8 cellular contexts compared by ENCODE assay signal in genomic region chr11:6505577-6506240, GRCh38. TPM values are rescaled to one million over a fixed set of nuclear protein-coding genes. Genes with fewer than 3 reads are reported as not detected.
DNase-seq lines count a peak whose midpoint lies in the region; ATAC-seq and TF ChIP-seq lines count a peak whose summit lies in the region.

No MANE protein-coding gene starts in this region.

- H3K27me3 ChIP-seq in GM23338 (ENCODE audit: insufficient read depth): no peaks in the 10 kb centered on the region
- H3K27me3 ChIP-seq in kidney epithelial cell (ENCODE audit: control insufficient read depth, insufficient read depth, low read length): no peaks in the 10 kb centered on the region
- no peaks in the 10 kb centered on the region for H3K27me3 ChIP-seq in tibial nerve

- H3K4me1 Mint-ChIP-seq in GM23338 (no peaks in the 10 kb centered on the region; the same call in 2 of the 3 replicates), MCF 10A (ENCODE audit: insufficient read depth, unreplicated experiment) (no peaks in the 10 kb centered on the region)

- POLR2A ChIA-PET in MCF 10A (lab: Yijun Ruan, JAX): interaction anchor here (1.3 to 2.8 kb wide), 4 partner anchors 10 to 127 kb away, joined by 3 to 13 read pairs (median 10); partner anchors contain the start of genes ARFIP2 and TIMM10B

- no peak overlapping the region for H3K4me3 Mint-ChIP-seq in GM23338
- H3K4me3 Mint-ChIP-seq in MCF 10A (ENCODE audit: unreplicated experiment): no peak overlapping the region

- H3K4me3 ChIP-seq in GM23338: no peak overlapping the region
- no peak overlapping the region for H3K4me3 ChIP-seq in kidney epithelial cell (ENCODE audit: low read depth, low read length)
- H3K4me3 ChIP-seq in tibial nerve: no peak overlapping the region

- H3K4me2 ChIP-seq in GM23338: no peak overlapping the region

- no peaks in the 10 kb centered on the region for H3K4me1 ChIP-seq in GM23338 (ENCODE audit: insufficient read depth)
- no peaks in the 10 kb centered on the region for H3K4me1 ChIP-seq in tibial nerve

- peak; percentile 78 to 85 for TF ChIP-seq CTCF in GM23338 (conservative IDR thresholded peaks at IDR 0.05; ENCODE audit: low read depth in 2 of 2)
- TF ChIP-seq CTCF in MCF 10A (IDR thresholded peaks at IDR 0.05; ENCODE audit: unreplicated experiment): peak; percentile 52
- TF ChIP-seq CTCF in kidney epithelial cell (IDR thresholded peaks at IDR 0.05; ENCODE audit: insufficient read depth, low read length, poor library complexity, severe bottlenecking): peak; percentile 73
- TF ChIP-seq CTCF in tibial nerve (IDR thresholded peaks at IDR 0.05): peak; percentile 63 to 67 (median 65)

- no peaks in the 10 kb centered on the region for H3K9me3 Mint-ChIP-seq in GM23338
- H3K9me3 Mint-ChIP-seq in MCF 10A (ENCODE audit: unreplicated experiment): no peaks in the 10 kb centered on the region

- H4K20me1 ChIP-seq in GM23338 (replicated peaks; ENCODE audit: insufficient read depth): no peaks in the 10 kb centered on the region

- H3K27me3 Mint-ChIP-seq in GM23338 (ENCODE audit: insufficient read depth, low read depth, poor library complexity) (peaks cover 2% of the 10 kb centered on the region), MCF 10A (ENCODE audit: insufficient read depth, unreplicated experiment) (no peaks in the 10 kb centered on the region)

- H3K9me2 ChIP-seq in GM23338 (ENCODE audit: insufficient read depth): no peaks in the 10 kb centered on the region

- 56 to 62% methylated on average over 2 of the region's 2 CpGs for WGBS in tibial nerve, 2 donors

- no peaks in the 10 kb centered on the region for H3K9me3 ChIP-seq in tibial nerve

- H3K36me3 Mint-ChIP-seq in GM23338 (ENCODE audit: low read depth) (no peaks in the 10 kb centered on the region; the same call in 2 of the 3 replicates), MCF 10A (ENCODE audit: insufficient read depth, unreplicated experiment) (peaks cover 35% of the 10 kb centered on the region)

- CTCF ChIA-PET in MCF 10A (lab: Yijun Ruan, JAX): interaction anchor here (0.6 to 6.8 kb wide), 40 partner anchors 10 to 487 kb away, joined by 3 to 244 read pairs (median 4); partner anchors contain the start of genes ARFIP2, HPX, SMPD1 and TIMM10B

- no TSS peak for BruUV-seq in MCF 10A (replicated peaks; lab: Mats Ljungman, UMichigan)

- ATAC-seq in GM23338 (peak; percentile 87), HG03025 (IDR thresholded peaks at IDR 0.05; ENCODE audit: low FRiP score, unreplicated experiment) (no peak)

- no peak for TF ChIP-seq POLR2A in tibial nerve (IDR thresholded peaks at IDR 0.05)

- H3K79me2 ChIP-seq in GM23338 (replicated peaks; ENCODE audit: insufficient read depth): no peaks in the 10 kb centered on the region

- H3F3A ChIP-seq in GM23338 (replicated peaks; ENCODE audit: low read depth): no peaks in the 10 kb centered on the region

- DNase-seq in DMS153 treated with DMSO at 0.1 percent for 48 hours (lab: John Stamatoyannopoulos, UW; ENCODE audit: unreplicated experiment) (peak; percentile 54), GM23338 (ENCODE audit: low spot score) (peak; percentile 76), NCI-H345 treated with DMSO at 0.1 percent for 48 hours (lab: John Stamatoyannopoulos, UW; ENCODE audit: unreplicated experiment) (peak; percentile 28), MCF 10A (ENCODE audit: unreplicated experiment) (peak; percentile 64), kidney epithelial cell (ENCODE audit: low read depth) (peak; percentile 41), tibial nerve (ENCODE audit: low spot score in 2 of 2) (peak in 1 of 2 donors; percentile 49)
- DNase-seq in stimulated activated CD4-positive, alpha-beta T cell treated with anti-CD3 and anti-CD28 coated beads, Interleukin-12 subunit alpha, Interleukin-12 subunit beta, amount 100 ng/mL, for 4 hours: no peak

- H3K27ac Mint-ChIP-seq in GM23338 (no peak overlapping the region), MCF 10A (ENCODE audit: low read depth, unreplicated experiment) (no peak overlapping the region)

- TF ChIP-seq EP300 in tibial nerve (IDR thresholded peaks at IDR 0.05): no peak

- intact Hi-C loops in MCF 10A (cut with micrococcal nuclease): loop anchor here (1.0 kb wide), 3 partner anchors 62 to 126 kb away; no protein-coding TSS in a partner anchor

- no peak overlapping the region for H3K27ac ChIP-seq in GM23338 (ENCODE audit: low read depth)
- H3K27ac ChIP-seq in tibial nerve: no peak overlapping the region

- no peak overlapping the region for H2AFZ ChIP-seq in GM23338

- H3K36me3 ChIP-seq in GM23338 (ENCODE audit: insufficient read depth) (no peaks in the 10 kb centered on the region; the same call in 1 of the 2 replicates), kidney epithelial cell (ENCODE audit: control insufficient read depth, insufficient read depth, low read length) (no peaks in the 10 kb centered on the region), tibial nerve (peaks cover 0 to 48% (median 14%) of the 10 kb centered on the region in 3 donors)

TF ChIP-seq in GM23338, 12 proteins besides CTCF, POLR2A, EP300 and RAD21:
- no peak for TF ChIP-seq POLR2AphosphoS5 (IDR thresholded peaks at IDR 0.05; ENCODE audit: low read depth)
- peak; percentile 44; the same call in 1 of the 2 replicates for TF ChIP-seq CREB1 (CRISPR knock-in tag; IDR thresholded peaks at IDR 0.05; ENCODE audit: low read depth)
- TF ChIP-seq NANOG (IDR thresholded peaks at IDR 0.05; ENCODE audit: borderline replicate concordance): no peak

RNA-seq across cellular contexts. Expression of gene DNHD1, which starts 8.6 kb away (rescaled TPM):
- total RNA-seq in GM23338 (2014; rRNA removed; shearing (Covaris generic)): 7.2 and 9.6 TPM in 2 replicates
- 2.5 and 3.6 TPM in 2 replicates for polyA plus RNA-seq in GM23338 (2016; fragmentation: Nextera tagmentation; extraction: Ambion mirVana)
- 18.3 and 26.5 TPM in 2 replicates for total RNA-seq in MCF 10A (2022)
- 2.9 and 3.6 TPM in 2 replicates for total RNA-seq in kidney epithelial cell
- total RNA-seq in tibial nerve: 10 to 100 TPM; 17.2 to 27.3 (median 21.0) TPM

RNA-seq across cellular contexts. Expression of gene TIMM10B, which starts 24.4 kb away (rescaled TPM):
- 54.2 and 76.4 TPM in 2 replicates for total RNA-seq in GM23338 (2014; rRNA removed; shearing (Covaris generic))
- polyA plus RNA-seq in GM23338 (2016; fragmentation: Nextera tagmentation; extraction: Ambion mirVana): 25.0 and 30.8 TPM in 2 replicates
- total RNA-seq in MCF 10A (2022) (36.2 and 42.1 TPM in 2 replicates), kidney epithelial cell (48.6 and 56.1 TPM in 2 replicates), tibial nerve (10 to 100 TPM; 37.1 to 66.6 (median 51.7) TPM)

RNA-seq across cellular contexts. Expression of gene ARFIP2, which starts 24.6 kb away (rescaled TPM):
- total RNA-seq in GM23338 (2014; rRNA removed; shearing (Covaris generic)): 61.5 and 65.4 TPM in 2 replicates
- 34.8 and 35.4 TPM in 2 replicates for polyA plus RNA-seq in GM23338 (2016; fragmentation: Nextera tagmentation; extraction: Ambion mirVana)
- total RNA-seq in MCF 10A (2022) (76.3 and 96.0 TPM in 2 replicates), kidney epithelial cell (65.2 and 74.6 TPM in 2 replicates), tibial nerve (10 to 100 TPM; 40.0 to 63.9 (median 49.7) TPM)

RNA-seq across cellular contexts. Expression of gene TRIM3, which starts 32.0 kb away (rescaled TPM):
- 15.0 and 21.1 TPM in 2 replicates for total RNA-seq in GM23338 (2014; rRNA removed; shearing (Covaris generic))
- 7.3 and 7.9 TPM in 2 replicates for polyA plus RNA-seq in GM23338 (2016; fragmentation: Nextera tagmentation; extraction: Ambion mirVana)
- total RNA-seq in MCF 10A (2022) (7.3 and 7.4 TPM in 2 replicates), kidney epithelial cell (13.7 and 13.8 TPM in 2 replicates), tibial nerve (10 to 100 TPM; 25.6 to 47.7 (median 31.8) TPM)
